In the genomic region with DNA sequence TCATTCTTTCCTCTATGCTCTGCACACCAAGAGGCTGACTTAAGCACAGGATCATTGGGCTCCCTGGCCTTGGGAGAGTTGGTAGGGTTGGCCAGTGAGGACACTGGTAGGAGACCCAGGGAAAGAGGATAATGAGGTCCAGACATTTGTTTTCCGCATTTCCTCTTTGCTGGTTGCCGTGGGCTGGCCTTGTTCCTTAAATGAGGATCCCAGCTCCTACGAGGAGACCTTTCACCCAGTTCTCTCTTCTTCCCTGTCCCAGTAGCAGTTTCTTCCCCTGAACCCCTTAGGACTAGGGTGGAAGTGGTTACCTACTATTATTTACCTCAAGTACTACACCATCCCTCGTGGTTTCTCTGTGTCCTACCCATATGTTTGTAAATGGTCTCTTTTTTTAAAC, we compare ENCODE assay signal across 1 cellular context.
TF ChIP-seq lines count a peak whose summit lies in the region.

No MANE protein-coding gene starts in this region.

TF ChIP-seq in GM23338, 12 proteins besides CTCF, POLR2A, EP300 and RAD21 (continued from another document):
- TF ChIP-seq REST (IDR thresholded peaks at IDR 0.05; ENCODE audit: unreplicated experiment), result no peak
